Comparison of ENCODE assay signal across 8 cellular contexts in genomic region chr11:93089474-93090102, GRCh38.
DNase-seq lines count a peak whose midpoint lies in the region; ATAC-seq and TF ChIP-seq lines count a peak whose summit lies in the region.

No MANE protein-coding gene starts in this region.

- no peak overlapping the region for H4K91ac ChIP-seq in neuronal stem cell (ENCODE audit: low read depth, low read length, poor library complexity)

- H2BK12ac ChIP-seq in neuronal stem cell (ENCODE audit: low read length), result no peak overlapping the region

- TF ChIP-seq CTCF in OCI-LY1 (IDR thresholded peaks at IDR 0.05; ENCODE audit: low read length), result peak; percentile 56

- H3K9ac ChIP-seq in OCI-LY1 (ENCODE audit: low read length) (no peak overlapping the region), neuronal stem cell (ENCODE audit: low read depth, low read length, poor library complexity) (no peak overlapping the region)

- H3K36me3 ChIP-seq in OCI-LY1 (ENCODE audit: insufficient read depth, low read length), result no peaks in the 10 kb centered on the region
- no peaks in the 10 kb centered on the region for H3K36me3 ChIP-seq in neuronal stem cell (replicated peaks in 1 of 2; ENCODE audit: control insufficient read depth in 2 of 2, insufficient read depth in 2 of 2, low read length in 2 of 2)

- no peak overlapping the region for H2BK5ac ChIP-seq in neuronal stem cell (ENCODE audit: low read length)

- no peak overlapping the region for H3K23ac ChIP-seq in neuronal stem cell (ENCODE audit: low read depth, low read length, poor library complexity)

- no peak overlapping the region for H2AK5ac ChIP-seq in neuronal stem cell (ENCODE audit: low read depth, low read length)

- H3K14ac ChIP-seq in neuronal stem cell (ENCODE audit: low read length), result no peak overlapping the region

- ATAC-seq in HG03025 (IDR thresholded peaks at IDR 0.05; ENCODE audit: low FRiP score, unreplicated experiment) (peak; percentile 53), esophagus mucosa (peak; percentile 71)

- no peaks in the 10 kb centered on the region for H4K20me1 ChIP-seq in OCI-LY1 (ENCODE audit: insufficient read depth, low read length)

- H3K9me2 ChIP-seq in OCI-LY1 (ENCODE audit: low read depth, low read length), result no peaks in the 10 kb centered on the region

- no peak overlapping the region for H3K4me2 ChIP-seq in OCI-LY1 (ENCODE audit: low read length)
- no peak overlapping the region for H3K4me2 ChIP-seq in neuronal stem cell (ENCODE audit: insufficient read depth, low read length, poor library complexity, severe bottlenecking)

- no peak overlapping the region for H2BK15ac ChIP-seq in neuronal stem cell (ENCODE audit: low read length)

- H3F3A ChIP-seq in OCI-LY1 (ENCODE audit: insufficient read depth, low read length), result no peaks in the 10 kb centered on the region

- H3K4me1 ChIP-seq in OCI-LY1 (ENCODE audit: insufficient read depth, low read length, severe bottlenecking) (no peaks in the 10 kb centered on the region), neuronal stem cell (ENCODE audit: control insufficient read depth in 2 of 2, insufficient read depth in 1 of 2, low read depth in 1 of 2, low read length in 2 of 2) (peaks cover 3 to 15% of the 10 kb centered on the region in 2 donors)

- H3K9me3 ChIP-seq in OCI-LY1 (ENCODE audit: low read length) (no peaks in the 10 kb centered on the region), neuronal stem cell (replicated peaks in 1 of 2; ENCODE audit: control insufficient read depth in 2 of 2, insufficient read depth in 1 of 2, low read depth in 1 of 2, low read length in 2 of 2) (peaks cover 0 to 14% of the 10 kb centered on the region in 2 donors)

- no peaks in the 10 kb centered on the region for H3K79me2 ChIP-seq in OCI-LY1 (ENCODE audit: insufficient read depth, low read length)

- no peak overlapping the region for H3K4ac ChIP-seq in neuronal stem cell (ENCODE audit: low read length)

- peak; percentile 1 for DNase-seq in NCI-H2227 (lab: John Stamatoyannopoulos, UW; ENCODE audit: unreplicated experiment)
- DNase-seq in NCI-H2227 treated with DMSO at 0.1 percent for 48 hours (lab: John Stamatoyannopoulos, UW), result no peak
- DNase-seq in neuronal stem cell (ENCODE audit: low spot score), result no peak
- no peak for DNase-seq in stimulated activated CD4-positive, alpha-beta T cell treated with anti-CD3 and anti-CD28 coated beads, Interleukin-4, amount 100 ng/mL, for 1 hour
- no peak for DNase-seq in stimulated activated CD4-positive, alpha-beta T cell treated with anti-CD3 and anti-CD28 coated beads, Interleukin-2, amount 100 ng/mL, for 48 hours

- no peaks in the 10 kb centered on the region for H3K79me1 ChIP-seq in neuronal stem cell (ENCODE audit: low read depth, low read length)

- no peak overlapping the region for H3K4me3 ChIP-seq in OCI-LY1 (ENCODE audit: low read depth, low read length, poor library complexity, severe bottlenecking)
- H3K4me3 ChIP-seq in neuronal stem cell (ENCODE audit: low read length in 2 of 2), result peak overlapping the region in 1 of 2 donors; percentile 15

- WGBS in neuronal stem cell (ENCODE audit: extremely low coverage in 2 of 2, insufficient read length in 2 of 2, insufficient replicate concordance in 1 of 2), 2 donors, result no CpG with 5 or more reads among the region's 5 CpGs

- H3K27me3 ChIP-seq in OCI-LY1 (ENCODE audit: insufficient read depth, low read length), result no peaks in the 10 kb centered on the region
- H3K27me3 ChIP-seq in neuronal stem cell (ENCODE audit: control insufficient read depth in 3 of 3, insufficient read depth in 3 of 3, low read depth in 1 of 3, low read length in 3 of 3), result no peaks in the 10 kb centered on the region

- H3K27ac ChIP-seq in OCI-LY1 (ENCODE audit: low read depth, low read length, poor library complexity, severe bottlenecking) (no peak overlapping the region), neuronal stem cell (replicated peaks; ENCODE audit: low read length) (no peak overlapping the region)

- no peak overlapping the region for H2BK120ac ChIP-seq in neuronal stem cell (ENCODE audit: low read depth, low read length)

- no peak overlapping the region for H4K8ac ChIP-seq in neuronal stem cell (ENCODE audit: low read depth, low read length)

- H3K18ac ChIP-seq in neuronal stem cell (ENCODE audit: low read length), result no peak overlapping the region

- H2AFZ ChIP-seq in OCI-LY1 (ENCODE audit: low read length) (no peak overlapping the region), neuronal stem cell (ENCODE audit: low read length) (peak overlapping the region; percentile 69)
